Comparison of ENCODE assay signal across 28 cellular contexts in genomic region chr1:20648946-20649345, GRCh38. TPM values are rescaled to one million over a fixed set of nuclear protein-coding genes. Genes with fewer than 3 reads are reported as not detected.
DNase-seq lines count a peak whose midpoint lies in the region; ATAC-seq, FAIRE-seq and TF ChIP-seq lines count a peak whose summit lies in the region.
"Had no signal": no experiment of that assay in that cellular context is flagged by ENCODE, and none has a peak within 500 bp of the region (broad histone marks: within the 10 kb centered on the region; RNA-seq: fewer than 3 reads in every experiment).

No MANE protein-coding gene starts in this region.

- H3K36me3 Mint-ChIP-seq in activated naive CD4-positive, alpha-beta T cell treated with anti-CD3 and anti-CD28 coated beads, Interleukin-2, amount 50 U/mL, for 72 hours, result peaks cover 0 to 13% of the 10 kb centered on the region in 2 donors

- no peaks in the 10 kb centered on the region for H3K9me2 ChIP-seq in PC-3 (replicated peaks; ENCODE audit: low read length)

- no peak for FAIRE-seq in HepG2 (lab: Jason Lieb, UNC)
- FAIRE-seq: GM12891 had no signal

- H3K4me2 ChIP-seq in PC-3 (ENCODE audit: low read length) (no peak overlapping the region), HepG2 (ENCODE audit: low read depth, low read length) (no peak overlapping the region)

- H4K20me1 ChIP-seq in PC-3 (ENCODE audit: low read length) (no peaks in the 10 kb centered on the region), HepG2 (ENCODE audit: insufficient read depth, low read length) (no peaks in the 10 kb centered on the region)

- ATAC-seq in activated naive CD4-positive, alpha-beta T cell treated with anti-CD3 and anti-CD28 coated beads, Interleukin-2, amount 50 U/mL, for 72 hours, result peak in 1 of 2 donors; percentile 21
- ATAC-seq in PC-3 (peak; percentile 9; the same call in 1 of the 2 replicates), HepG2 (peak; percentile 19; the same call in 2 of the 3 replicates)

- in situ Hi-C loops in HepG2 (cut with HindIII; ENCODE audit: extremely low pct_ligation_motif_present, low pct_unique_long_range_greater_than_20kb), result no loop called here

- 72 to 76% (median 73%) methylated on average over 15 of the region's 15 CpGs for WGBS in adrenal gland, 4 donors
- WGBS in HepG2 (ENCODE audit: low lambda C conversion rate), result 95% methylated on average over 13 of the region's 15 CpGs

- no peak overlapping the region for H3K4me3 ChIP-seq in PC-3 (ENCODE audit: low read length)
- no peak overlapping the region for H3K4me3 ChIP-seq in adrenal gland
- H3K4me3 ChIP-seq in HepG2 (replicated peaks in 1 of 3; ENCODE audit: insufficient read depth in 1 of 3, low read depth in 2 of 3, low read length in 3 of 3), result no peak overlapping the region

- H3K79me2 ChIP-seq in PC-3 (ENCODE audit: low read length), result no peaks in the 10 kb centered on the region
- no peaks in the 10 kb centered on the region for H3K79me2 ChIP-seq in HepG2 (ENCODE audit: insufficient read depth, low read length)

- no peak for TF ChIP-seq EP300 in HepG2 (IDR thresholded peaks at IDR 0.05; ENCODE audit: low read depth in 2 of 2, low read length in 2 of 2)
- TF ChIP-seq EP300 in HepG2 (CRISPR knock-in tag; IDR thresholded peaks at IDR 0.05; ENCODE audit: borderline replicate concordance), result no peak

- no TSS peak for BruUV-seq in PC-3 (replicated peaks; lab: Mats Ljungman, UMichigan)
- no TSS peak for BruUV-seq in HepG2 (replicated peaks; lab: Mats Ljungman, UMichigan)

- POLR2A ChIA-PET in PC-3 (lab: Charles Lee; ENCODE audit: unreplicated experiment), result no interaction called here
- POLR2A ChIA-PET in HepG2 (lab: Yijun Ruan, JAX), result interaction anchor here (1.8 kb wide), 1 partner anchor 13 kb away, joined by 9 read pairs; the partner anchor contains the start of gene DDOST

- intact Hi-C loops in PC-3 (cut with micrococcal nuclease), result no loop called here
- intact Hi-C loops in adrenal gland (cut with DNase I), result no loop called here
- intact Hi-C loops in HepG2 (cut with micrococcal nuclease; ENCODE audit: unreplicated experiment), result no loop called here

- no peak for DNase-seq in activated naive CD4-positive, alpha-beta T cell treated with anti-CD3 and anti-CD28 coated beads, Interleukin-2, amount 50 U/mL, for 72 hours (ENCODE audit: low spot score in 2 of 2)
- no peak for DNase-seq in activated naive CD4-positive, alpha-beta T cell treated with anti-CD3 and anti-CD28 coated beads, Interleukin-2, amount 50 U/mL, for 16 hours
- no peak for DNase-seq in PC-3
- no peak for DNase-seq in adrenal gland
- no peak for DNase-seq in HepG2 (ENCODE audit: low spot score)
- DNase-seq in hepatic stellate cell (ENCODE audit: low spot score), result no peak
- DNase-seq in NCI-H1694 treated with DMSO at 0.1 percent for 48 hours (lab: John Stamatoyannopoulos, UW), result no peak
- no peak for DNase-seq in stimulated activated CD4-positive, alpha-beta T cell treated with anti-CD3 and anti-CD28 coated beads, Interleukin-2, amount 100 ng/mL, for 48 hours
- DNase-seq: 8988T; ACHN; BE2C; CD8-positive, alpha-beta memory T cell; DMS 273 treated with DMSO at 0.1 percent for 48 hours; DMS79; EL; GDM1; Karpas-422; NCI-H1092 treated with DMSO at 0.1 percent for 48 hours; NCI-H1436 treated with DMSO at 0.1 percent for 48 hours; NCI-H2029; NCI-H446; NCI-H524 treated with DMSO at 0.1 percent for 48 hours; NCI-H82; NK-92 treated with Interleukin-12 subunit alpha and Interleukin-12 subunit beta, amount 100 ng/mL, for 24 hours; RPMI8226; SHP77 had no signal

- CTCF ChIA-PET in PC-3 (lab: Charles Lee), result no interaction called here
- CTCF ChIA-PET in HepG2 (lab: Yijun Ruan, JAX; ENCODE audit: low intra/inter-chr PET ratio, low total read pairs), result no interaction called here

- TF ChIP-seq POLR2A in adrenal gland (IDR thresholded peaks at IDR 0.05), result no peak
- TF ChIP-seq POLR2A in HepG2 (IDR thresholded peaks at IDR 0.05; ENCODE audit: insufficient read depth in 1 of 2, low read depth in 2 of 2, low read length in 2 of 2), result no peak

- no peak for TF ChIP-seq CTCF in PC-3 (conservative IDR thresholded peaks at IDR 0.05; ENCODE audit: low read depth, low read length)
- TF ChIP-seq CTCF in adrenal gland (IDR thresholded peaks at IDR 0.05), result no peak
- no peak for TF ChIP-seq CTCF in HepG2 (CRISPR knock-in tag; IDR thresholded peaks at IDR 0.05)

- H3K9me3 ChIP-seq in PC-3 (ENCODE audit: low read length) (no peaks in the 10 kb centered on the region), adrenal gland (replicated peaks in 1 of 3) (no peaks in the 10 kb centered on the region), HepG2 (ENCODE audit: low read length) (no peaks in the 10 kb centered on the region)
- H3K9me3 ChIP-seq: BE2C had no signal

- H3K9ac ChIP-seq in PC-3 (ENCODE audit: low read length), result no peak overlapping the region
- H3K9ac ChIP-seq in HepG2 (ENCODE audit: insufficient read depth, low read depth, low read length), result no peak overlapping the region

- H3K9me3 Mint-ChIP-seq in activated naive CD4-positive, alpha-beta T cell treated with anti-CD3 and anti-CD28 coated beads, Interleukin-2, amount 50 U/mL, for 72 hours, result no peaks in the 10 kb centered on the region
- H3K9me3 Mint-ChIP-seq: CD14-positive monocyte; CD8-positive, alpha-beta memory T cell had no signal

- no peak for TF ChIP-seq RAD21 in HepG2 (CRISPR knock-in tag; IDR thresholded peaks at IDR 0.05)

- no peak overlapping the region for H2AFZ ChIP-seq in PC-3 (ENCODE audit: low read length)
- H2AFZ ChIP-seq in HepG2 (ENCODE audit: low read length), result no peak overlapping the region

- H3K36me3 ChIP-seq in PC-3 (ENCODE audit: low read depth, low read length) (peaks cover 55% of the 10 kb centered on the region), adrenal gland (replicated peaks in 1 of 2) (peaks cover 0 to 91% of the 10 kb centered on the region in 2 donors), HepG2 (replicated peaks in 1 of 2; ENCODE audit: control insufficient read depth in 1 of 2, insufficient read depth in 2 of 2, low read length in 2 of 2) (peaks cover 21 to 49% of the 10 kb centered on the region in 2 experiments)

- H3K27ac ChIP-seq in PC-3 (ENCODE audit: low read length) (no peak overlapping the region), adrenal gland (peak overlapping the region in 3 of 5 donors; percentile 30 to 62 (median 32)), HepG2 (ENCODE audit: extremely low read length, insufficient read depth, low read length) (no peak overlapping the region)

- peak overlapping the region; percentile 27 to 65 for H3K27ac Mint-ChIP-seq in activated naive CD4-positive, alpha-beta T cell treated with anti-CD3 and anti-CD28 coated beads, Interleukin-2, amount 50 U/mL, for 72 hours

- H3K4me1 ChIP-seq in PC-3 (ENCODE audit: insufficient read depth, low read length) (no peaks in the 10 kb centered on the region), adrenal gland (replicated peaks in 1 of 2) (peaks cover 0 to under 1% of the 10 kb centered on the region in 2 donors), HepG2 (ENCODE audit: insufficient read depth, low read length) (no peaks in the 10 kb centered on the region)
- H3K4me1 ChIP-seq: BE2C had no signal

- no peaks in the 10 kb centered on the region for H3F3A ChIP-seq in PC-3 (ENCODE audit: low read length, unreplicated experiment)

- no peaks in the 10 kb centered on the region for H3K27me3 ChIP-seq in PC-3 (ENCODE audit: low read length)
- no peaks in the 10 kb centered on the region for H3K27me3 ChIP-seq in adrenal gland
- H3K27me3 ChIP-seq in HepG2 (ENCODE audit: control insufficient read depth in 1 of 2, insufficient read depth in 2 of 2, low read length in 2 of 2), result no peaks in the 10 kb centered on the region
- H3K27me3 ChIP-seq: BE2C had no signal

RNA-seq across cellular contexts. Expression of gene DDOST, which starts 12.2 kb away (rescaled TPM):
- total RNA-seq in activated naive CD4-positive, alpha-beta T cell treated with anti-CD3 and anti-CD28 coated beads, Interleukin-2, amount 50 U/mL, for 72 hours, result 100 to 1,000 TPM; 140 to 184 TPM
- total RNA-seq in PC-3 (2014; rRNA removed), result 334 and 357 TPM in 2 replicates
- 100 to 1,000 TPM; 134 to 349 (median 202) TPM for total RNA-seq in adrenal gland
- polyA plus RNA-seq in adrenal gland, result 100 to 1,000 TPM; 123 to 221 (median 193) TPM
- 167 and 335 TPM in 2 replicates for total RNA-seq in HepG2 (2016; rRNA removed; fragmentation: Illumina TruSeq; extraction: Trizol)
- total RNA-seq in HepG2 (2016; cell fraction: cytosol; rRNA removed; fragmentation: Illumina TruSeq; extraction: Trizol; ENCODE audit: low read depth), result 55.5 and 58.3 TPM in 2 replicates
- 152 and 344 TPM in 2 replicates for total RNA-seq in HepG2 (2016; cell fraction: insoluble cytoplasmic fraction; rRNA removed; fragmentation: Illumina TruSeq; extraction: Trizol)
- 109 and 116 TPM in 2 replicates for total RNA-seq in HepG2 (2016; cell fraction: membrane; rRNA removed; fragmentation: Illumina TruSeq; extraction: Trizol)
- 220 and 261 TPM in 2 replicates for total RNA-seq in HepG2 (2016; cell fraction: nucleus; rRNA removed; fragmentation: Illumina TruSeq; extraction: Trizol)
- polyA plus RNA-seq in HepG2 (2011; rRNA removed), result 485 and 494 TPM in 2 replicates
- 512 and 565 TPM in 2 replicates for polyA plus RNA-seq in HepG2 (2011; cell fraction: cytosol; rRNA removed)
- 123 and 124 TPM in 2 replicates for polyA plus RNA-seq in HepG2 (2011; cell fraction: nucleus; rRNA removed)
- polyA plus RNA-seq in HepG2 (2012), result 190 and 241 TPM in 2 replicates
- polyA plus RNA-seq in HepG2 (2016; cell fraction: cytosol; fragmentation: Illumina TruSeq; extraction: Trizol; ENCODE audit: low read depth), result 62.9 and 71.0 TPM in 2 replicates
- 137 and 148 TPM in 2 replicates for polyA plus RNA-seq in HepG2 (2016; cell fraction: insoluble cytoplasmic fraction; fragmentation: Illumina TruSeq; extraction: Trizol; ENCODE audit: low read depth)
- polyA plus RNA-seq in HepG2 (2016; cell fraction: membrane; fragmentation: Illumina TruSeq; extraction: Trizol; ENCODE audit: low read depth), result 92.2 and 98.9 TPM in 2 replicates
- 331 and 354 TPM in 2 replicates for polyA plus RNA-seq in HepG2 (2016; cell fraction: nucleus; fragmentation: Illumina TruSeq; extraction: Trizol; ENCODE audit: insufficient read depth, low read depth)
- polyA minus RNA-seq in HepG2 (2011; rRNA and poly(A)+ RNA removed; ENCODE audit: low replicate concordance), result 116 and 435 TPM in 2 replicates
- 152 TPM in 2 replicates for polyA minus RNA-seq in HepG2 (2011; cell fraction: cytosol; rRNA and poly(A)+ RNA removed)
- 85.1 and 101 TPM in 2 replicates for polyA minus RNA-seq in HepG2 (2011; cell fraction: nucleus; rRNA and poly(A)+ RNA removed)

RNA-seq across cellular contexts. Expression of gene PINK1, which starts 15.7 kb away (rescaled TPM):
- 10 to 100 TPM in 1 of 2 donors, 1 to 10 TPM in 1; 2.5 to 10.6 TPM for total RNA-seq in activated naive CD4-positive, alpha-beta T cell treated with anti-CD3 and anti-CD28 coated beads, Interleukin-2, amount 50 U/mL, for 72 hours
- total RNA-seq in PC-3 (2014; rRNA removed) (129 and 160 TPM in 2 replicates), adrenal gland (100 to 1,000 TPM; 211 to 586 (median 306) TPM), HepG2 (2016; rRNA removed; fragmentation: Illumina TruSeq; extraction: Trizol) (13.1 and 15.3 TPM in 2 replicates)
- polyA plus RNA-seq in adrenal gland (100 to 1,000 TPM; 109 to 146 (median 118) TPM), HepG2 (2011; rRNA removed) (16.1 and 22.2 TPM in 2 replicates)
- 5.6 and 6.1 TPM in 2 replicates for total RNA-seq in HepG2 (2016; cell fraction: cytosol; rRNA removed; fragmentation: Illumina TruSeq; extraction: Trizol; ENCODE audit: low read depth)
- total RNA-seq in HepG2 (2016; cell fraction: insoluble cytoplasmic fraction; rRNA removed; fragmentation: Illumina TruSeq; extraction: Trizol), result 13.5 and 15.3 TPM in 2 replicates
- 11.1 and 11.3 TPM in 2 replicates for total RNA-seq in HepG2 (2016; cell fraction: membrane; rRNA removed; fragmentation: Illumina TruSeq; extraction: Trizol)
- 6.6 and 7.9 TPM in 2 replicates for total RNA-seq in HepG2 (2016; cell fraction: nucleus; rRNA removed; fragmentation: Illumina TruSeq; extraction: Trizol)
- 18.4 and 20.0 TPM in 2 replicates for polyA plus RNA-seq in HepG2 (2011; cell fraction: cytosol; rRNA removed)
- polyA plus RNA-seq in HepG2 (2011; cell fraction: nucleus; rRNA removed), result 9.4 and 14.0 TPM in 2 replicates
- polyA plus RNA-seq in HepG2 (2012), result 16.1 and 27.7 TPM in 2 replicates
- polyA plus RNA-seq in HepG2 (2016; cell fraction: cytosol; fragmentation: Illumina TruSeq; extraction: Trizol; ENCODE audit: low read depth), result 5.1 and 5.5 TPM in 2 replicates
- 11.4 and 13.0 TPM in 2 replicates for polyA plus RNA-seq in HepG2 (2016; cell fraction: insoluble cytoplasmic fraction; fragmentation: Illumina TruSeq; extraction: Trizol; ENCODE audit: low read depth)
- polyA plus RNA-seq in HepG2 (2016; cell fraction: membrane; fragmentation: Illumina TruSeq; extraction: Trizol; ENCODE audit: low read depth), result 6.7 and 7.8 TPM in 2 replicates
- 7.1 and 7.2 TPM in 2 replicates for polyA plus RNA-seq in HepG2 (2016; cell fraction: nucleus; fragmentation: Illumina TruSeq; extraction: Trizol; ENCODE audit: insufficient read depth, low read depth)
- polyA minus RNA-seq in HepG2 (2011; rRNA and poly(A)+ RNA removed; ENCODE audit: low replicate concordance), result 18.7 and 37.0 TPM in 2 replicates
- 6.9 and 10.6 TPM in 2 replicates for polyA minus RNA-seq in HepG2 (2011; cell fraction: cytosol; rRNA and poly(A)+ RNA removed)
- polyA minus RNA-seq in HepG2 (2011; cell fraction: nucleus; rRNA and poly(A)+ RNA removed), result 5.0 and 6.5 TPM in 2 replicates

Comparison
In these comparisons a context has a peak if more than half of its experiments do, and no peak if none do; other contexts are left out.
1. H3K27ac ChIP-seq: peak in adrenal gland (3 of 5); none in PC-3 (single experiment) and HepG2 (single experiment).